ENCODE assay signal across 19 cellular contexts in the genomic region with DNA sequence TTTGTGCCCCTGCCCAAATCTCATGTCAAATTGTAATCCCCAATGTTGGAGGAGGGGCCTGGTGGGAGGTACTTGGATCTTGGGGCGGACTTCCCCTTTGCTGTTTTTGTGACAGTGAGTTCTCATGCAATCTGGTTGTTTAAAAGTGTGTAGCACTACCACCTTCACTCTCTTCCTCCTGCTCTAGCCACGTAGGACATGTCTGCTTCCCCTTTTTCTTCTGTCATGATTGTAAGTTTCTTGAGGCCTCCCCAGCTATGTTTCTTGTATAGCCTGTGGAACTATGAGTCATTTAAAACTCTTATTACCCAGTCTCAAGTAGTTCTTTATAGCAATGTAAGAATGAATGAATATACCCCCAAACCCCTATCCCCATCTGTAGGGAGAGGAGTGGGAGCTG.
"Had no signal": no experiment of that assay in that cellular context is flagged by ENCODE, and none has a peak within 500 bp of the region (broad histone marks: within the 10 kb centered on the region; RNA-seq: fewer than 3 reads in every experiment).

No MANE protein-coding gene starts in this region.

- H3K4me3 ChIP-seq: colonic mucosa, hepatocyte, spleen had no signal

- H3K79me2 ChIP-seq: hepatocyte had no signal

- H3K27me3 ChIP-seq: brain microvascular endothelial cell, colonic mucosa, foreskin keratinocyte, hepatocyte, spleen had no signal

- H3K27ac Mint-ChIP-seq: activated naive CD4-positive, alpha-beta T cell treated with anti-CD3 and anti-CD28 coated beads for 36 hours; activated naive CD8-positive, alpha-beta T cell treated with anti-CD3 and anti-CD28 coated beads, Interleukin-2, amount 50 U/mL, for 24 hours; endodermal cell; natural killer cell treated with Interleukin-12 subunit alpha and Interleukin-12 subunit beta and Interleukin-15 and Interleukin-18, amount 100 ng/mL, for 72 hours; stimulated activated naive B cell treated with anti-CD40 and anti-IgM and Interleukin-4, amounts not matched to agents 10 μg/mL and 1 μg/mL and 100 μg/mL, for 72 hours had no signal

- H3K4me2 ChIP-seq: hepatocyte had no signal

- H3K36me3 ChIP-seq: brain microvascular endothelial cell, colonic mucosa, spleen had no signal

- H3K27me3 Mint-ChIP-seq: activated naive CD8-positive, alpha-beta T cell treated with anti-CD3 and anti-CD28 coated beads, Interleukin-2, amount 50 U/mL, for 24 hours; central memory CD8-positive, alpha-beta T cell; natural killer cell treated with Interleukin-12 subunit alpha and Interleukin-12 subunit beta and Interleukin-15 and Interleukin-18, amount 100 ng/mL, for 72 hours; stimulated activated naive B cell treated with anti-CD40 and anti-IgM and Interleukin-4, amounts not matched to agents 10 μg/mL and 1 μg/mL and 100 μg/mL, for 72 hours had no signal

- H3K9me3 Mint-ChIP-seq: activated naive CD8-positive, alpha-beta T cell treated with anti-CD3 and anti-CD28 coated beads, Interleukin-2, amount 50 U/mL, for 24 hours; activated T-cell treated with anti-CD3 and anti-CD28 coated beads, Interleukin-2, amount 50 U/mL, for 4 hours; endodermal cell; stimulated activated naive B cell treated with anti-CD40 and anti-IgM and Interleukin-4, amounts not matched to agents 10 μg/mL and 1 μg/mL and 100 μg/mL, for 72 hours had no signal

- H3K4me1 Mint-ChIP-seq: activated naive CD8-positive, alpha-beta T cell treated with anti-CD3 and anti-CD28 coated beads, Interleukin-2, amount 50 U/mL, for 24 hours; central memory CD8-positive, alpha-beta T cell; endodermal cell; stimulated activated naive B cell treated with anti-CD40 and anti-IgM and Interleukin-4, amounts not matched to agents 10 μg/mL and 1 μg/mL and 100 μg/mL, for 72 hours had no signal

- H3K36me3 Mint-ChIP-seq: stimulated activated naive B cell treated with anti-CD40 and anti-IgM and Interleukin-4, amounts not matched to agents 10 μg/mL and 1 μg/mL and 100 μg/mL, for 72 hours had no signal

- H3K9me3 ChIP-seq: colonic mucosa, spleen had no signal

- H3K4me3 Mint-ChIP-seq: activated naive CD4-positive, alpha-beta T cell treated with anti-CD3 and anti-CD28 coated beads for 36 hours; activated naive CD8-positive, alpha-beta T cell treated with anti-CD3 and anti-CD28 coated beads, Interleukin-2, amount 50 U/mL, for 24 hours; activated T-cell treated with anti-CD3 and anti-CD28 coated beads, Interleukin-2, amount 50 U/mL, for 4 hours; central memory CD8-positive, alpha-beta T cell; endodermal cell; natural killer cell treated with Interleukin-12 subunit alpha and Interleukin-12 subunit beta and Interleukin-15 and Interleukin-18, amount 100 ng/mL, for 72 hours; stimulated activated naive B cell treated with anti-CD40 and anti-IgM and Interleukin-4, amounts not matched to agents 10 μg/mL and 1 μg/mL and 100 μg/mL, for 72 hours had no signal

- H3K27ac ChIP-seq: brain microvascular endothelial cell, colonic mucosa, epithelial cell of prostate, foreskin keratinocyte, hepatocyte, spleen had no signal

- H2AFZ ChIP-seq: hepatocyte had no signal

- H3K4me1 ChIP-seq: colonic mucosa, foreskin keratinocyte, spleen had no signal

- DNase-seq: activated CD4-positive, alpha-beta T cell treated with anti-CD3 and anti-CD28 coated beads, Interleukin-2, amount 50 U/mL, for 1 hour; activated CD8-positive, alpha-beta memory T cell treated with anti-CD3 and anti-CD28 coated beads, Interleukin-2, amount 50 U/mL, for 4 hours; activated naive CD4-positive, alpha-beta T cell treated with anti-CD3 and anti-CD28 coated beads for 36 hours; activated naive CD8-positive, alpha-beta T cell treated with anti-CD3 and anti-CD28 coated beads, Interleukin-2, amount 50 U/mL, for 24 hours; activated T-cell treated with anti-CD3 and anti-CD28 coated beads, Interleukin-2, amount 50 U/mL, for 4 hours; aorta; brain microvascular endothelial cell; colonic mucosa; endodermal cell; foreskin keratinocyte; retina; spleen; stimulated activated CD4-positive, alpha-beta T cell treated with anti-CD3 and anti-CD28 coated beads, Interleukin-4, amount 100 ng/mL, for 4 hours; stimulated activated naive B cell treated with anti-CD40 and anti-IgM and Interleukin-4, amounts not matched to agents 10 μg/mL and 1 μg/mL and 100 μg/mL, for 72 hours had no signal

- ATAC-seq: activated CD4-positive, CD25-positive, alpha-beta regulatory T cell treated with anti-CD3 and anti-CD28 coated beads, Interleukin-2, amount 50 U/mL, for 24 hours; activated naive CD8-positive, alpha-beta T cell treated with anti-CD3 and anti-CD28 coated beads, Interleukin-2, amount 50 U/mL, for 24 hours; activated T-cell treated with anti-CD3 and anti-CD28 coated beads, Interleukin-2, amount 50 U/mL, for 4 hours; foreskin keratinocyte; natural killer cell treated with Interleukin-12 subunit alpha and Interleukin-12 subunit beta and Interleukin-15 and Interleukin-18, amount 100 ng/mL, for 72 hours; stimulated activated naive B cell treated with anti-CD40 and anti-IgM and Interleukin-4, amounts not matched to agents 10 μg/mL and 1 μg/mL and 100 μg/mL, for 72 hours had no signal
